8 cellular contexts compared by ENCODE assay signal in the genomic region with DNA sequence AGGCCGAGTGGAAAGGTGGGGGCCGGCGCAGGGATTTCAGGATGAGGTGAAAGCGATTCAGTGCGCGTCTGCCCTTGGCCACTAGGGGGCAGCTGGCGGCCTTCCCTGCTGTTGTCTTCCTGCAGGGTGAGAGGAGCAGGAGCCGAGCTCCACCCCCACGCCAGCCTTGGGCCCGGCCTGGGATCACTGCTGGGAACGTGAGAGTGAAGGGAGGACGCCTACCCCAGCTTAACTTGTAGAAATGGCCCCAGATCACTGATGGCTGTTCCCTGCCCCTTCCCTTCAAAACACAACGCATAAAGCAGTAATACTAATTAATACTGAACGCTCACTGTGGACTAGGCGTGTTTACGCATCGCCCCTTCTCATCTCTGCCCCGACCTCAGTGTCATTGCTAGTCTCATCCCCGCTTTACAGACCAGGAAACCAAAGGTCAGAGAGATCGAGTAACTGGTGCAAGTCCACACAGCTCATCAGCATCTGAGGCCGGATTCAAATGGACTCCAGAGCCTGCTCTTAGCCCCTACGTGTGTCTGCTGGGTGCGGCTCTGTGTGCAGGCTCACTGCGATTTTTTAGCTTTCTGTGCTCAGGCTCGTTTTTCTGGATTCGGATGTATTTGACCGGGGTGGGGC. TPM values are rescaled to one million over a fixed set of nuclear protein-coding genes. Genes with fewer than 3 reads are reported as not detected.
DNase-seq lines count a peak whose midpoint lies in the region; ATAC-seq, FAIRE-seq and TF ChIP-seq lines count a peak whose summit lies in the region.

No MANE protein-coding gene starts in this region.

- no peak for TF ChIP-seq POLR2A in H54 (IDR thresholded peaks at IDR 0.05; ENCODE audit: low read depth, low read length)

- in situ Hi-C loops in T47D (cut with HindIII; ENCODE audit: low pct_unique_long_range_greater_than_20kb, low sequenced_read_pairs), result no loop called here

- H3K4me1 Mint-ChIP-seq in WTC11, result peaks cover 15% of the 10 kb centered on the region

- CTCF ChIA-PET in WTC11 (lab: Charles Lee), result interaction anchor here (0.6 to 5.1 kb wide), 65 partner anchors 9 to 314 kb away, joined by 3 to 108 read pairs (median 5); a partner anchor contains a TSS

- ATAC-seq in WTC11 (peak; percentile 93), GM18909 (IDR thresholded peaks at IDR 0.05; ENCODE audit: poor library complexity, unreplicated experiment) (no peak)

- no peak overlapping the region for H3K4me3 Mint-ChIP-seq in WTC11

- H3K27ac Mint-ChIP-seq in WTC11, result peak overlapping the region; percentile 32; the same call in 1 of the 2 replicates

- no peak for FAIRE-seq in H54 (lab: Jason Lieb, UNC)

- H3K36me3 Mint-ChIP-seq in WTC11, result no peaks in the 10 kb centered on the region

- peak; percentile 92 for TF ChIP-seq CTCF in WTC11 (IDR thresholded peaks at IDR 0.05)

- POLR2A ChIA-PET in WTC11 (lab: Charles Lee), result interaction anchor here (0.5 kb wide), 1 partner anchor 8 kb away, joined by 3 read pairs; no protein-coding TSS in a partner anchor

- no peaks in the 10 kb centered on the region for H3K27me3 Mint-ChIP-seq in WTC11 (ENCODE audit: low read depth)

- DNase-seq in AG08396 (ENCODE audit: low spot score) (peak; percentile 95), H54 (ENCODE audit: insufficient read length, low spot score) (peak; percentile 97), NCI-H2171 treated with DMSO at 0.1 percent for 48 hours (lab: John Stamatoyannopoulos, UW) (peak; percentile 84), WTC11 (ENCODE audit: low spot score) (peak; percentile 96), T47D (ENCODE audit: low read depth in 1 of 2, low spot score in 1 of 2) (peak; percentile 87 to 97), iPS-NIHi7 (ENCODE audit: extremely low spot score) (peak; percentile 99)
- DNase-seq in stimulated activated CD4-positive, alpha-beta T cell treated with anti-CD3 and anti-CD28 coated beads, Interleukin-12 subunit alpha, Interleukin-12 subunit beta, amount 100 ng/mL, for 24 hours (ENCODE audit: low read depth in 2 of 2), result peak; percentile 28 to 64

- H3K9me3 Mint-ChIP-seq in WTC11, result no peaks in the 10 kb centered on the region

TF ChIP-seq in WTC11, 78 proteins besides CTCF, POLR2A, EP300 and RAD21:
- TF ChIP-seq ZNF423 (CRISPR knock-in tag; IDR thresholded peaks at IDR 0.05) (no peak), ATF1 (CRISPR knock-in tag; IDR thresholded peaks at IDR 0.05) (0 out of 2 replicates have a peak, but pooled peaks have one; percentile 29), ZNF263 (CRISPR knock-in tag; IDR thresholded peaks at IDR 0.05; ENCODE audit: low read depth) (peak; percentile 86), FOXK1 (CRISPR knock-in tag; IDR thresholded peaks at IDR 0.05) (0 out of 2 replicates have a peak, but pooled peaks have one; percentile 37), ZBTB21 (CRISPR knock-in tag; IDR thresholded peaks at IDR 0.05; ENCODE audit: borderline replicate concordance) (no peak), SP1 (CRISPR knock-in tag; conservative IDR thresholded peaks at IDR 0.05) (peak; percentile 43; the same call in 1 of the 2 replicates)

RNA-seq across cellular contexts. Expression of a gene that starts 24.3 kb away (rescaled TPM):
- 13.2 to 15.3 TPM (median 13.9 TPM) in 3 replicates for total RNA-seq in WTC11 (2021)

RNA-seq across cellular contexts. Expression of a gene that starts 24.6 kb away (rescaled TPM):
- 22.0 to 28.7 TPM (median 27.4 TPM) in 3 replicates for total RNA-seq in WTC11 (2021)

Comparison
In these comparisons a context has a peak if more than half of its experiments do, and no peak if none do; other contexts are left out.
1. DNase-seq: peak in every context shown above with its lines; median percentile 99 in iPS-NIHi7; 97 in H54; 96 in WTC11; 95 in AG08396; 92 in T47D; 84 in NCI-H2171 treated with DMSO at 0.1 percent for 48 hours; 46 in stimulated activated CD4-positive, alpha-beta T cell treated with anti-CD3 and anti-CD28 coated beads, Interleukin-12 subunit alpha, Interleukin-12 subunit beta, amount 100 ng/mL, for 24 hours.